In genomic region chr3:47228088-47228487, GRCh38 we compare ENCODE assay signal across 1 cellular context.
TF ChIP-seq lines count a peak whose summit lies in the region.

No MANE protein-coding gene starts in this region.

TF ChIP-seq in SK-N-SH treated with all-trans-retinoic acid at 6 μM for 48 hours, 23 proteins besides CTCF, POLR2A, EP300 and RAD21 (continued from another document):
- TF ChIP-seq, protein P1, sequence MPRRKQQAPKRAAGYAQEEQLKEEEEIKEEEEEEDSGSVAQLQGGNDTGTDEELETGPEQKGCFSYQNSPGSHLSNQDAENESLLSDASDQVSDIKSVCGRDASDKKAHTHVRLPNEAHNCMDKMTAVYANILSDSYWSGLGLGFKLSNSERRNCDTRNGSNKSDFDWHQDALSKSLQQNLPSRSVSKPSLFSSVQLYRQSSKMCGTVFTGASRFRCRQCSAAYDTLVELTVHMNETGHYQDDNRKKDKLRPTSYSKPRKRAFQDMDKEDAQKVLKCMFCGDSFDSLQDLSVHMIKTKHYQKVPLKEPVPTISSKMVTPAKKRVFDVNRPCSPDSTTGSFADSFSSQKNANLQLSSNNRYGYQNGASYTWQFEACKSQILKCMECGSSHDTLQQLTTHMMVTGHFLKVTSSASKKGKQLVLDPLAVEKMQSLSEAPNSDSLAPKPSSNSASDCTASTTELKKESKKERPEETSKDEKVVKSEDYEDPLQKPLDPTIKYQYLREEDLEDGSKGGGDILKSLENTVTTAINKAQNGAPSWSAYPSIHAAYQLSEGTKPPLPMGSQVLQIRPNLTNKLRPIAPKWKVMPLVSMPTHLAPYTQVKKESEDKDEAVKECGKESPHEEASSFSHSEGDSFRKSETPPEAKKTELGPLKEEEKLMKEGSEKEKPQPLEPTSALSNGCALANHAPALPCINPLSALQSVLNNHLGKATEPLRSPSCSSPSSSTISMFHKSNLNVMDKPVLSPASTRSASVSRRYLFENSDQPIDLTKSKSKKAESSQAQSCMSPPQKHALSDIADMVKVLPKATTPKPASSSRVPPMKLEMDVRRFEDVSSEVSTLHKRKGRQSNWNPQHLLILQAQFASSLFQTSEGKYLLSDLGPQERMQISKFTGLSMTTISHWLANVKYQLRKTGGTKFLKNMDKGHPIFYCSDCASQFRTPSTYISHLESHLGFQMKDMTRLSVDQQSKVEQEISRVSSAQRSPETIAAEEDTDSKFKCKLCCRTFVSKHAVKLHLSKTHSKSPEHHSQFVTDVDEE (CRISPR knock-in tag; IDR thresholded peaks at IDR 0.05): no peak
